In the genomic region with DNA sequence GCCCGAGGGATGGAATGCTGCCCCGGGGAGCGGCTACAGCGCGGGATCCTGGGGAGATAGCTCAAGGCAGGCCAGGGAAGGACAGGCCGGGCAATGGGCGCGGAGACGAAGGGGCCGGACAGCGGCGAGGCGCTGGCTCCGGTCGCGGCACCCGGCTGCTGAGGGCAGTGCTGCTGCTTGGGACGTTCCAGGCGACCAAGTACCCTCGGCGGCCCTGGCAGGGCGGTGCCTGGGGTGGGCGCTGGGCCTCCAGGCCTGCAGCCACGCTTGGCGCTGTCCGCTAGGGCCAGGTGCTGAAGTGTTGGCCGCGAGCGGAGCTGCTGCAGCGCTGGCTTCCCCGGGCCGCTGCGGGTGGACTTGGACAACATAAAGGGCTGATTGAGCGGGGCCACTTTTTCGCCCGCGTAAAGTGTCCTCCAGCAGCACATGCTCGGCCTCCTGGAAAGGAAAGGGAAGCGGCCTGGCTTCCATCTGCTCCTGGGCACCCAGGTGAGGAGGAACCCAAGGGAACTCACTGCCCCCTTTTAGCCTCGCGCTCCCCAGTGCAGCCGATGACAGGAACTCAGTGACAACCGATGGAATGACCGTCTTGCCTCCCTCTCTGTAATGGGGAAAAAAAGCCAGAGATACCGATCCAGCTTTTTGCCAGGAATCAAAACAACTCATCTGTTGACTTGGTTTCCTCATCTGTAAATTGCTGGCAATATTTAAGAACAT, we compare ENCODE assay signal across 10 cellular contexts. TPM values are rescaled to one million over a fixed set of nuclear protein-coding genes. Genes with fewer than 3 reads are reported as not detected.
DNase-seq lines count a peak whose midpoint lies in the region; ATAC-seq and TF ChIP-seq lines count a peak whose summit lies in the region.
"Had no signal": no experiment of that assay in that cellular context is flagged by ENCODE, and none has a peak within 500 bp of the region (broad histone marks: within the 10 kb centered on the region; RNA-seq: fewer than 3 reads in every experiment).

No MANE protein-coding gene starts in this region.

- no peak for TF ChIP-seq EP300 in neural cell (conservative IDR thresholded peaks at IDR 0.05; ENCODE audit: poor library complexity, severe bottlenecking)

- no peak overlapping the region for H3K27ac ChIP-seq in neural cell (ENCODE audit: low read length)

- intact Hi-C loops in activated CD4-positive, alpha-beta T cell treated with anti-CD3 and anti-CD28 coated beads for 36 hours (cut with DNase I, micrococcal nuclease) = no loop called here

- no peak for TF ChIP-seq RAD21 in neural cell (conservative IDR thresholded peaks at IDR 0.05)

- peak; percentile 49 for ATAC-seq in activated CD4-positive, alpha-beta T cell treated with anti-CD3 and anti-CD28 coated beads for 36 hours
- ATAC-seq in GM21786 (IDR thresholded peaks at IDR 0.05; ENCODE audit: unreplicated experiment) = no peak
- no peak for ATAC-seq in GM21526 (IDR thresholded peaks at IDR 0.05; ENCODE audit: low FRiP score, unreplicated experiment)
- ATAC-seq: naive thymus-derived CD4-positive, alpha-beta T cell; T-cell had no signal

- H3K27me3 ChIP-seq in neural cell (ENCODE audit: insufficient read depth, low read depth, low read length) = peaks cover 28% of the 10 kb centered on the region

- POLR2A ChIA-PET in activated CD4-positive, alpha-beta T cell treated with anti-CD3 and anti-CD28 coated beads for 36 hours (lab: Charles Lee) = no interaction called here

- H3F3A ChIP-seq in neural cell (ENCODE audit: insufficient read depth, low read length, poor library complexity, severe bottlenecking) = no peaks in the 10 kb centered on the region

- H3K4me3 ChIP-seq in fibroblast of pulmonary artery (replicated peaks; ENCODE audit: low read depth, low read length) (no peak overlapping the region), neural cell (ENCODE audit: low read length) (peak overlapping the region; percentile 42)

- DNase-seq in activated CD4-positive, alpha-beta T cell treated with anti-CD3 and anti-CD28 coated beads for 36 hours = peak; percentile 73
- DNase-seq in activated CD4-positive, alpha-beta T cell treated with anti-CD3 and anti-CD28 coated beads for 4 hours = no peak
- DNase-seq in UCSD-AML1 (lab: John Stamatoyannopoulos, UW; ENCODE audit: unreplicated experiment) (peak; percentile 34), fibroblast of pulmonary artery (ENCODE audit: low read depth) (peak; percentile 57), NCI-H2107 treated with DMSO at 0.1 percent for 48 hours (lab: John Stamatoyannopoulos, UW; ENCODE audit: unreplicated experiment) (no peak)

- H3K9ac ChIP-seq in neural cell (ENCODE audit: low read length) = no peak overlapping the region

- no peaks in the 10 kb centered on the region for H3K79me2 ChIP-seq in neural cell (replicated peaks; ENCODE audit: insufficient read depth, low read length)

- peaks cover 34% of the 10 kb centered on the region for H3K27me3 Mint-ChIP-seq in activated CD4-positive, alpha-beta T cell treated with anti-CD3 and anti-CD28 coated beads for 36 hours

- H3K36me3 ChIP-seq in neural cell (ENCODE audit: insufficient read depth, low read length) = no peaks in the 10 kb centered on the region

- TF ChIP-seq CTCF in fibroblast of pulmonary artery (IDR thresholded peaks at IDR 0.05; ENCODE audit: low read length, missing control alignments) = no peak
- no peak for TF ChIP-seq CTCF in neural cell (IDR thresholded peaks at IDR 0.05; ENCODE audit: poor library complexity, severe bottlenecking)

- H3K27ac Mint-ChIP-seq in activated CD4-positive, alpha-beta T cell treated with anti-CD3 and anti-CD28 coated beads for 36 hours = no peak overlapping the region
- H3K27ac Mint-ChIP-seq: naive thymus-derived CD4-positive, alpha-beta T cell; T-cell had no signal

- no peaks in the 10 kb centered on the region for H4K20me1 ChIP-seq in neural cell (ENCODE audit: insufficient read depth)

- no peak overlapping the region for H3K4me2 ChIP-seq in neural cell (ENCODE audit: low read length)

- no peaks in the 10 kb centered on the region for H3K9me3 Mint-ChIP-seq in activated CD4-positive, alpha-beta T cell treated with anti-CD3 and anti-CD28 coated beads for 36 hours (ENCODE audit: low read depth)
- H3K9me3 Mint-ChIP-seq: T-cell had no signal

- H3K9me3 ChIP-seq in neural cell (ENCODE audit: low read length) = no peaks in the 10 kb centered on the region

- no peaks in the 10 kb centered on the region for H3K9me2 ChIP-seq in neural cell (ENCODE audit: insufficient read depth, low read length)

- H3K36me3 Mint-ChIP-seq in activated CD4-positive, alpha-beta T cell treated with anti-CD3 and anti-CD28 coated beads for 36 hours (ENCODE audit: low read depth) = no peaks in the 10 kb centered on the region
- H3K36me3 Mint-ChIP-seq: naive thymus-derived CD4-positive, alpha-beta T cell; T-cell had no signal

- H2AFZ ChIP-seq in neural cell (ENCODE audit: low read depth, low read length) = no peak overlapping the region

- H3K4me3 Mint-ChIP-seq in activated CD4-positive, alpha-beta T cell treated with anti-CD3 and anti-CD28 coated beads for 36 hours = no peak overlapping the region
- H3K4me3 Mint-ChIP-seq: naive thymus-derived CD4-positive, alpha-beta T cell; T-cell had no signal

- H3K4me1 Mint-ChIP-seq in activated CD4-positive, alpha-beta T cell treated with anti-CD3 and anti-CD28 coated beads for 36 hours = no peaks in the 10 kb centered on the region
- H3K4me1 Mint-ChIP-seq: naive thymus-derived CD4-positive, alpha-beta T cell; T-cell had no signal

- CTCF ChIA-PET in activated CD4-positive, alpha-beta T cell treated with anti-CD3 and anti-CD28 coated beads for 36 hours (lab: Charles Lee) = no interaction called here

TF ChIP-seq in neural cell, 6 proteins besides CTCF, POLR2A, EP300 and RAD21:
- peak; percentile 92 for TF ChIP-seq REST (IDR thresholded peaks at IDR 0.05; ENCODE audit: borderline replicate concordance)
- TF ChIP-seq POLR2AphosphoS5 (IDR thresholded peaks at IDR 0.05) = no peak
TF ChIP-seq in neural cell: peak in this region for 1.

RNA-seq across cellular contexts. Expression of gene CLEC3A, which starts 23.7 kb away (rescaled TPM):
- total RNA-seq in activated CD4-positive, alpha-beta T cell treated with anti-CD3 and anti-CD28 coated beads for 36 hours = not detected
- polyA plus RNA-seq in neural cell = not detected in 2 replicates
- polyA minus RNA-seq in neural cell = not detected in 2 replicates
- total RNA-seq: naive thymus-derived CD4-positive, alpha-beta T cell; T-cell had no signal
- polyA plus RNA-seq: naive thymus-derived CD4-positive, alpha-beta T cell had no signal

RNA-seq across cellular contexts. Expression of gene WWOX, which starts 53.4 kb away (rescaled TPM):
- total RNA-seq in activated CD4-positive, alpha-beta T cell treated with anti-CD3 and anti-CD28 coated beads for 36 hours = 10 to 100 TPM; 19.9 to 29.4 TPM
- polyA plus RNA-seq in neural cell = 15.2 and 25.6 TPM in 2 replicates
- 23.9 and 32.5 TPM in 2 replicates for polyA minus RNA-seq in neural cell

Comparison
In these comparisons a context has a peak if more than half of its experiments do, and no peak if none do; other contexts are left out.
1. DNase-seq: peak in activated CD4-positive, alpha-beta T cell treated with anti-CD3 and anti-CD28 coated beads for 36 hours (single experiment), UCSD-AML1 (single experiment) and fibroblast of pulmonary artery (single experiment); none in activated CD4-positive, alpha-beta T cell treated with anti-CD3 and anti-CD28 coated beads for 4 hours (0 of 2) and NCI-H2107 treated with DMSO at 0.1 percent for 48 hours (single experiment).